In genomic region chr1:10510520-10511493, GRCh38 we compare ENCODE assay signal across 8 cellular contexts. TPM values are rescaled to one million over a fixed set of nuclear protein-coding genes. Genes with fewer than 3 reads are reported as not detected.
DNase-seq lines count a peak whose midpoint lies in the region; ATAC-seq and TF ChIP-seq lines count a peak whose summit lies in the region.

No MANE protein-coding gene starts in this region.

- POLR2A ChIA-PET in HCT116 (lab: Charles Lee) = no interaction called here
- POLR2A ChIA-PET in activated CD8-positive, alpha-beta T cell treated with anti-CD3 and anti-CD28 coated beads for 36 hours (lab: Charles Lee) = interaction anchor here (1.0 to 4.6 kb wide), 6 partner anchors 10 to 16 kb away, joined by 3 to 15 read pairs (median 8); no protein-coding TSS in a partner anchor

- peaks cover 1% of the 10 kb centered on the region for H3K36me3 Mint-ChIP-seq in activated CD8-positive, alpha-beta T cell treated with anti-CD3 and anti-CD28 coated beads for 36 hours (ENCODE audit: low read depth)
- H3K36me3 Mint-ChIP-seq in glutamatergic neuron (ENCODE audit: unreplicated experiment) = no peaks in the 10 kb centered on the region

- H3K79me2 ChIP-seq in HCT116 (ENCODE audit: insufficient read depth, low read length) = peaks cover 78% of the 10 kb centered on the region

- H2AFZ ChIP-seq in HCT116 (ENCODE audit: low read depth, low read length, poor library complexity, severe bottlenecking) = no peak overlapping the region

- H3K9me3 ChIP-seq in HCT116 (ENCODE audit: control insufficient read depth in 1 of 2, insufficient read depth in 1 of 2, low read depth in 1 of 2, low read length in 2 of 2) = no peaks in the 10 kb centered on the region
- H3K9me3 ChIP-seq in spleen = no peaks in the 10 kb centered on the region

- H4K20me1 ChIP-seq in HCT116 (ENCODE audit: insufficient read depth) = peaks cover 3% of the 10 kb centered on the region; the same call in 1 of the 2 replicates

- H3K27ac Mint-ChIP-seq in activated CD8-positive, alpha-beta T cell treated with anti-CD3 and anti-CD28 coated beads for 36 hours = peak overlapping the region; percentile 93
- no peak overlapping the region for H3K27ac Mint-ChIP-seq in glutamatergic neuron (ENCODE audit: unreplicated experiment)

- H3K4me1 ChIP-seq in HCT116 (ENCODE audit: control insufficient read depth in 1 of 2, insufficient read depth in 2 of 2, low read length in 2 of 2) = peaks cover 17 to 30% of the 10 kb centered on the region in 2 experiments
- H3K4me1 ChIP-seq in spleen = peaks cover 20 to 87% (median 52%) of the 10 kb centered on the region in 6 donors

- DNase-seq in HCT116 (ENCODE audit: low read depth, low spot score) = peak; percentile 24
- peak; percentile 97 for DNase-seq in NB4 (ENCODE audit: low read depth)
- DNase-seq in activated CD8-positive, alpha-beta T cell treated with anti-CD3 and anti-CD28 coated beads for 36 hours = peak; percentile 94
- DNase-seq in erythroblast (lab: John Stamatoyannopoulos, UW) = peak; percentile 43 to 51
- no peak for DNase-seq in spleen
- DNase-seq in NCI-H1092 (lab: John Stamatoyannopoulos, UW) = no peak
- DNase-seq in glutamatergic neuron = no peak

- H3K4me3 Mint-ChIP-seq in activated CD8-positive, alpha-beta T cell treated with anti-CD3 and anti-CD28 coated beads for 36 hours = peak overlapping the region; percentile 50
- no peak overlapping the region for H3K4me3 Mint-ChIP-seq in glutamatergic neuron (ENCODE audit: unreplicated experiment)

- H3K4me1 Mint-ChIP-seq in activated CD8-positive, alpha-beta T cell treated with anti-CD3 and anti-CD28 coated beads for 36 hours (ENCODE audit: low read depth) = peaks cover 65% of the 10 kb centered on the region
- H3K4me1 Mint-ChIP-seq in glutamatergic neuron (ENCODE audit: low read depth, unreplicated experiment) = peaks cover 49% of the 10 kb centered on the region

- TF ChIP-seq POLR2A in HCT116 (IDR thresholded peaks at IDR 0.05; ENCODE audit: borderline replicate concordance, extremely low read depth, insufficient read depth, insufficient read length) = no peak
- TF ChIP-seq POLR2A in NB4 (IDR thresholded peaks at IDR 0.05; ENCODE audit: extremely low read depth, insufficient read length) = no peak
- no peak for TF ChIP-seq POLR2A in erythroblast (IDR thresholded peaks at IDR 0.05; ENCODE audit: low read length)
- TF ChIP-seq POLR2A in spleen (IDR thresholded peaks at IDR 0.05) = no peak

- intact Hi-C loops in HCT116 (cut with micrococcal nuclease) = no loop called here
- intact Hi-C loops in activated CD8-positive, alpha-beta T cell treated with anti-CD3 and anti-CD28 coated beads for 36 hours (cut with micrococcal nuclease) = loop anchor here (5.0 to 10.0 kb wide), 2 partner anchors 181 to 424 kb away; no protein-coding TSS in a partner anchor
- intact Hi-C loops in spleen (cut with DNase I; ENCODE audit: low total_unique reads) = no loop called here

- TF ChIP-seq CTCF in HCT116 (IDR thresholded peaks at IDR 0.05 in 2 of 3, conservative IDR thresholded peaks at IDR 0.05 in 1 of 3; ENCODE audit: borderline replicate concordance in 1 of 3, insufficient read depth in 1 of 3, low read depth in 2 of 3, low read length in 2 of 3) (no peak), NB4 (IDR thresholded peaks at IDR 0.05; ENCODE audit: low read depth, low read length) (no peak), spleen (IDR thresholded peaks at IDR 0.05 in 8 of 11, conservative IDR thresholded peaks at IDR 0.05 in 3 of 11) (no peak), glutamatergic neuron (IDR thresholded peaks at IDR 0.05; ENCODE audit: partially characterized antibody, unreplicated experiment) (no peak)
- TF ChIP-seq CTCF in activated CD8-positive, alpha-beta T cell treated with anti-CD3 and anti-CD28 coated beads for 36 hours (IDR thresholded peaks at IDR 0.05) = no peak

- RAD21 ChIA-PET in HCT116 (lab: Charles Lee; ENCODE audit: low non-redundant PET in 1 of 2, low total read pairs in 2 of 2, uncharacterized antibody in 2 of 2, unreplicated experiment in 2 of 2) = no interaction called here

- no peaks in the 10 kb centered on the region for H3K36me3 ChIP-seq in HCT116 (ENCODE audit: control insufficient read depth in 1 of 2, insufficient read depth in 2 of 2, low read length in 2 of 2)
- peaks cover 0 to 9% (median 0%) of the 10 kb centered on the region in 6 donors for H3K36me3 ChIP-seq in spleen

- ATAC-seq in HCT116 = peak; percentile 57
- peak; percentile 92 for ATAC-seq in activated CD8-positive, alpha-beta T cell treated with anti-CD3 and anti-CD28 coated beads for 36 hours

- H3K27me3 ChIP-seq in HCT116 (ENCODE audit: insufficient read depth, low read length) = no peaks in the 10 kb centered on the region
- no peaks in the 10 kb centered on the region for H3K27me3 ChIP-seq in spleen (replicated peaks in 1 of 7)

- H3K4me3 ChIP-seq in GM08714 (ENCODE audit: low read length) (peak overlapping the region; percentile 43; the same call in 1 of the 2 replicates), HCT116 (replicated peaks in 1 of 2; ENCODE audit: low read depth in 1 of 2, low read length in 2 of 2) (peak overlapping the region in 1 of 2 experiments; percentile 13; a peak in 2 of 4 replicates), NB4 (ENCODE audit: low read depth, low read length) (peak overlapping the region; percentile 44), spleen (peak overlapping the region in 1 of 8 donors; percentile 42)

- no TSS peak for BruUV-seq in HCT116 (replicated peaks; lab: Mats Ljungman, UMichigan)

- H3K27me3 Mint-ChIP-seq in activated CD8-positive, alpha-beta T cell treated with anti-CD3 and anti-CD28 coated beads for 36 hours = no peaks in the 10 kb centered on the region
- H3K27me3 Mint-ChIP-seq in glutamatergic neuron (ENCODE audit: unreplicated experiment) = peaks cover 1% of the 10 kb centered on the region

- peak overlapping the region; percentile 21 for H3K9ac ChIP-seq in HCT116 (ENCODE audit: low read length)

- peak overlapping the region; percentile 65 for H3K4me2 ChIP-seq in HCT116 (ENCODE audit: low read length)

- H3K9me3 Mint-ChIP-seq in activated CD8-positive, alpha-beta T cell treated with anti-CD3 and anti-CD28 coated beads for 36 hours = no peaks in the 10 kb centered on the region
- H3K9me3 Mint-ChIP-seq in glutamatergic neuron (ENCODE audit: unreplicated experiment) = peaks cover 4% of the 10 kb centered on the region

- CTCF ChIA-PET in HCT116 (lab: Charles Lee) = interaction anchor here (0.8 to 1.8 kb wide), 3 partner anchors 16 to 357 kb away, joined by 3 to 5 read pairs (median 5); no protein-coding TSS in a partner anchor
- CTCF ChIA-PET in activated CD8-positive, alpha-beta T cell treated with anti-CD3 and anti-CD28 coated beads for 36 hours (lab: Charles Lee) = interaction anchor here (0.9 to 13.3 kb wide), 5 partner anchors 10 to 181 kb away, joined by 3 to 202 read pairs (median 4); partner anchors contain the start of gene CENPS

- no peaks in the 10 kb centered on the region for H3K9me2 ChIP-seq in HCT116 (ENCODE audit: insufficient read depth)

- WGBS in spleen, 5 donors = 15 to 25% (median 18%) methylated on average over 12 of the region's 12 CpGs

- no peak for TF ChIP-seq RAD21 in HCT116 (IDR thresholded peaks at IDR 0.05; ENCODE audit: low read depth)

- H3K27ac ChIP-seq in HCT116 (ENCODE audit: low read depth, low read length) (no peak overlapping the region; the same call in 1 of the 2 replicates), spleen (peak overlapping the region; percentile 2 to 87 (median 71))

TF ChIP-seq in HCT116, 20 proteins besides CTCF, POLR2A, EP300 and RAD21:
- TF ChIP-seq CEBPB (IDR thresholded peaks at IDR 0.05; ENCODE audit: low read depth) (no peak), SIN3A (IDR thresholded peaks at IDR 0.05; ENCODE audit: low read depth) (no peak), CBX3 (IDR thresholded peaks at IDR 0.05; ENCODE audit: low read depth) (no peak), ZNF274 (IDR thresholded peaks at IDR 0.05; ENCODE audit: low read depth, low read length) (no peak), FOSL1 (IDR thresholded peaks at IDR 0.05; ENCODE audit: low read depth) (peak; percentile 39), EZH2 (IDR thresholded peaks at IDR 0.05) (no peak), EZH2phosphoT487 (IDR thresholded peaks at IDR 0.05; ENCODE audit: borderline replicate concordance) (no peak), JUND (IDR thresholded peaks at IDR 0.05) (peak; percentile 43; the same call in 1 of the 2 replicates), TCF7L2 (IDR thresholded peaks at IDR 0.05; ENCODE audit: borderline replicate concordance, extremely low read depth, insufficient read depth, insufficient read length) (no peak), YY1 (IDR thresholded peaks at IDR 0.05; ENCODE audit: extremely low read depth, insufficient replicate concordance, low read depth, low read length) (no peak), MAX (IDR thresholded peaks at IDR 0.05) (peak; percentile 34; the same call in 1 of the 2 replicates), ELF1 (IDR thresholded peaks at IDR 0.05; ENCODE audit: borderline replicate concordance, low read depth) (no peak), SP1 (IDR thresholded peaks at IDR 0.05; ENCODE audit: low read depth) (no peak)
TF ChIP-seq in HCT116: peak in this region for 3.

RNA-seq across cellular contexts. Expression of gene PEX14, which starts 36.1 kb away (rescaled TPM):
- 29.3 TPM for total RNA-seq in HCT116 (2021; ENCODE audit: unreplicated experiment)
- polyA plus RNA-seq in HCT116 (2012) = 28.7 and 29.0 TPM in 2 replicates
- 10 to 100 TPM; 18.0 to 18.5 TPM for total RNA-seq in activated CD8-positive, alpha-beta T cell treated with anti-CD3 and anti-CD28 coated beads for 36 hours
- 10 to 100 TPM in 6 of 7 donors, 1 to 10 TPM in 1; 9.9 to 19.7 (median 13.8) TPM for total RNA-seq in spleen
- 10 to 100 TPM in 1 of 3 donors, 1 to 10 TPM in 2; 9.3 to 15.1 (median 9.8) TPM for polyA plus RNA-seq in spleen
- total RNA-seq in glutamatergic neuron (ENCODE audit: unreplicated experiment) = 25.8 TPM

RNA-seq across cellular contexts. Expression of gene DFFA, which starts 38.5 kb away (rescaled TPM):
- 67.7 TPM for total RNA-seq in HCT116 (2021; ENCODE audit: unreplicated experiment)
- polyA plus RNA-seq in HCT116 (2012) = 37.5 and 41.0 TPM in 2 replicates
- total RNA-seq in activated CD8-positive, alpha-beta T cell treated with anti-CD3 and anti-CD28 coated beads for 36 hours = 10 to 100 TPM; 76.7 to 81.8 TPM
- total RNA-seq in spleen = 10 to 100 TPM; 18.4 to 30.1 (median 24.3) TPM
- 10 to 100 TPM in 2 of 3 donors, 1 to 10 TPM in 1; 7.2 to 14.4 (median 10.3) TPM for polyA plus RNA-seq in spleen
- total RNA-seq in glutamatergic neuron (ENCODE audit: unreplicated experiment) = 38.0 TPM

Comparison
In these comparisons a context has a peak if more than half of its experiments do, and no peak if none do; other contexts are left out.
1. DNase-seq: peak in HCT116 (single experiment), NB4 (single experiment), activated CD8-positive, alpha-beta T cell treated with anti-CD3 and anti-CD28 coated beads for 36 hours (single experiment) and erythroblast (2 of 2); none in spleen (single experiment), NCI-H1092 (single experiment) and glutamatergic neuron (single experiment).